ENCODE assay signal across 13 cellular contexts in genomic region chr9:131053896-131054295, GRCh38. TPM values are rescaled to one million over a fixed set of nuclear protein-coding genes. Genes with fewer than 3 reads are reported as not detected.
"Had no signal": no experiment of that assay in that cellular context is flagged by ENCODE, and none has a peak within 500 bp of the region (broad histone marks: within the 10 kb centered on the region; RNA-seq: fewer than 3 reads in every experiment).

No MANE protein-coding gene starts in this region.

- H3K27me3 ChIP-seq: adrenal gland, right lobe of liver, upper lobe of right lung had no signal

- DNase-seq: left cardiac atrium; right lobe of liver; stimulated activated naive B cell treated with anti-CD40 and anti-IgM and Interleukin-4, amounts not matched to agents 10 μg/mL and 1 μg/mL and 100 μg/mL, for 72 hours; upper lobe of right lung had no signal

- H3K9me3 ChIP-seq: adrenal gland, breast epithelium, mucosa of descending colon, right lobe of liver, upper lobe of right lung had no signal

- H3K27ac ChIP-seq: adrenal gland, breast epithelium, coronary artery, parathyroid adenoma, right lobe of liver, SK-N-MC, upper lobe of right lung, VCaP had no signal

- H3K4me1 ChIP-seq: adrenal gland, breast epithelium, parathyroid adenoma, right lobe of liver, upper lobe of right lung had no signal

- H3K36me3 ChIP-seq: adrenal gland, breast epithelium, right lobe of liver, upper lobe of right lung had no signal

- H3K4me3 ChIP-seq: adrenal gland, breast epithelium, coronary artery, mucosa of descending colon, right lobe of liver, SK-N-MC, smooth muscle cell, upper lobe of right lung had no signal

RNA-seq across cellular contexts. Expression of gene LAMC3, which starts 44.9 kb away (rescaled TPM):
- total RNA-seq: activated CD8-positive, alpha-beta T cell treated with anti-CD3 and anti-CD28 coated beads, Interleukin-2, amount 10 ng/mL, durations not matched to agents 7 days and 5 days had no signal
